ENCODE assay signal across 8 cellular contexts in genomic region chr20:33685328-33686007, GRCh38. TPM values are rescaled to one million over a fixed set of nuclear protein-coding genes. Genes with fewer than 3 reads are reported as not detected.
DNase-seq lines count a peak whose midpoint lies in the region; ATAC-seq and TF ChIP-seq lines count a peak whose summit lies in the region.

No MANE protein-coding gene starts in this region.

- peak overlapping the region; percentile 60 for H3K4me3 ChIP-seq in left ventricle myocardium inferior

- H3K36me3 ChIP-seq in left ventricle myocardium inferior, result no peaks in the 10 kb centered on the region

- peak; percentile 46 to 56 for DNase-seq in AML-193 (lab: John Stamatoyannopoulos, UW)
- peak; percentile 28 for DNase-seq in NCI-H345 treated with DMSO at 0.1 percent for 48 hours (lab: John Stamatoyannopoulos, UW; ENCODE audit: unreplicated experiment)
- DNase-seq in activated CD8-positive, alpha-beta memory T cell treated with anti-CD3 and anti-CD28 coated beads for 48 hours (ENCODE audit: low read depth in 2 of 3, low spot score in 2 of 3), result peak in 2 of 3 experiments; percentile 44 to 60
- DNase-seq in left ventricle myocardium inferior, result no peak
- peak; percentile 58 to 64 for DNase-seq in stimulated activated CD4-positive, alpha-beta T cell treated with anti-CD3 and anti-CD28 coated beads, Interleukin-15, amount 100 ng/mL, for 48 hours (ENCODE audit: low read depth in 2 of 2)
- DNase-seq in G401 (ENCODE audit: low spot score), result no peak

- ATAC-seq in GM18517 (IDR thresholded peaks at IDR 0.05; ENCODE audit: unreplicated experiment), result peak; percentile 52
- peak; percentile 37 for ATAC-seq in HG02938 (IDR thresholded peaks at IDR 0.05; ENCODE audit: unreplicated experiment)

- H3K4me1 ChIP-seq in left ventricle myocardium inferior, result peaks cover 30% of the 10 kb centered on the region

- TF ChIP-seq CTCF in left ventricle myocardium inferior (IDR thresholded peaks at IDR 0.05; ENCODE audit: borderline replicate concordance), result no peak

- intact Hi-C loops in left ventricle myocardium inferior (cut with micrococcal nuclease), result no loop called here

- no peak overlapping the region for H3K27ac ChIP-seq in left ventricle myocardium inferior (replicated peaks)

- H3K27me3 ChIP-seq in left ventricle myocardium inferior (ENCODE audit: low read depth), result no peaks in the 10 kb centered on the region

- in situ Hi-C loops in G401 (cut with HindIII; ENCODE audit: low sequenced_read_pairs), result no loop called here

- H3K9me3 ChIP-seq in left ventricle myocardium inferior (replicated peaks), result no peaks in the 10 kb centered on the region

RNA-seq across cellular contexts. Expression of gene E2F1, which starts 0.7 kb away (rescaled TPM):
- total RNA-seq in left ventricle myocardium inferior, result 1.2 TPM
- total RNA-seq in G401 (2014; rRNA removed; shearing (Covaris generic)), result 44.1 and 44.2 TPM in 2 replicates

RNA-seq across cellular contexts. Expression of gene NECAB3, which starts 11.2 kb away (rescaled TPM):
- total RNA-seq in left ventricle myocardium inferior, result 81.3 TPM
- 69.9 and 72.1 TPM in 2 replicates for total RNA-seq in G401 (2014; rRNA removed; shearing (Covaris generic))

RNA-seq across cellular contexts. Expression of gene ACTL10, which starts 18.7 kb away (rescaled TPM):
- 0.22 TPM for total RNA-seq in left ventricle myocardium inferior
- total RNA-seq in G401 (2014; rRNA removed; shearing (Covaris generic)), result not detected in 2 replicates

RNA-seq across cellular contexts. Expression of gene C20orf144, which starts 23.3 kb away (rescaled TPM):
- not detected for total RNA-seq in left ventricle myocardium inferior
- 0.20 TPM in 1 of 2 replicates, not detected in the other for total RNA-seq in G401 (2014; rRNA removed; shearing (Covaris generic))

RNA-seq across cellular contexts. Expression of gene PXMP4, which starts 34.6 kb away (rescaled TPM):
- 13.5 TPM for total RNA-seq in left ventricle myocardium inferior
- 1.3 and 1.6 TPM in 2 replicates for total RNA-seq in G401 (2014; rRNA removed; shearing (Covaris generic))

Comparison
In these comparisons a context has a peak if more than half of its experiments do, and no peak if none do; other contexts are left out.
1. DNase-seq: peak in AML-193 (2 of 2), NCI-H345 treated with DMSO at 0.1 percent for 48 hours (single experiment), activated CD8-positive, alpha-beta memory T cell treated with anti-CD3 and anti-CD28 coated beads for 48 hours (2 of 3) and stimulated activated CD4-positive, alpha-beta T cell treated with anti-CD3 and anti-CD28 coated beads, Interleukin-15, amount 100 ng/mL, for 48 hours (2 of 2); none in left ventricle myocardium inferior (single experiment) and G401 (single experiment).
2. RNA of gene E2F1, which starts 0.7 kb away (total RNA-seq): 44.1 to 44.2 TPM in G401; 1.2 TPM in left ventricle myocardium inferior (single experiment); every median in the first group is over 10 times any median in the second.